17 cellular contexts compared by ENCODE assay signal in the genomic region with DNA sequence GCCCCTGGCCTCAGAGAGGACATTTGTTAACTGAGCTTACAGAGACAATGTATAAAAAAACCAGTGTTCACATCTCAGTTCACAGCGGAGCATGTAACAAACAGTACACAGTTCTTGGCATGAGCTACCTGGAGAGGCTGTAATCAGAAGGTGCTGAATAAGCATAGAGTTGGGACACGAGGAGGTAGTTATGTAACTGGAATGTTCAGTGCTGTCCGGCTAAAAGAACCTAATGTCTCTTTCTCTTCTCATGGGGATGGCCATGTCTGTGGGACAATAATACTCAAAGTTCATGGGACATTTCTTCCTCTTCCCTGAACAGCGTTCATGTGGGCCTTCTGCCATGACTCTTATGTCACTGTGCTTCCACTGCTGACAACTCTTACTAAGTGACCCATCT. TPM values are rescaled to one million over a fixed set of nuclear protein-coding genes. Genes with fewer than 3 reads are reported as not detected.
DNase-seq lines count a peak whose midpoint lies in the region; ATAC-seq and TF ChIP-seq lines count a peak whose summit lies in the region.
"Had no signal": no experiment of that assay in that cellular context is flagged by ENCODE, and none has a peak within 500 bp of the region (broad histone marks: within the 10 kb centered on the region; RNA-seq: fewer than 3 reads in every experiment).

No MANE protein-coding gene starts in this region.

- no peak for TF ChIP-seq CTCF in esophagus muscularis mucosa (IDR thresholded peaks at IDR 0.05)

- DNase-seq in G401 (ENCODE audit: low spot score) (peak; percentile 62), cerebellar cortex (ENCODE audit: low spot score) (peak; percentile 52), left lobe of liver (ENCODE audit: low spot score) (peak; percentile 55), sciatic nerve (ENCODE audit: low spot score) (no peak), NCI-H69 (lab: John Stamatoyannopoulos, UW) (no peak), esophagus muscularis mucosa (ENCODE audit: extremely low spot score) (no peak)
- DNase-seq: DMS 273 treated with DMSO at 0.1 percent for 48 hours, GM23248, MV-4-11, NCI-H1436, NCI-H2029, NCI-H2171, NCI-H446, PC-3 had no signal

- no peak for TF ChIP-seq EP300 in esophagus muscularis mucosa (IDR thresholded peaks at IDR 0.05)

- TF ChIP-seq POLR2A in esophagus muscularis mucosa (IDR thresholded peaks at IDR 0.05; ENCODE audit: low read depth) = no peak

- in situ Hi-C loops in G401 (cut with HindIII; ENCODE audit: low sequenced_read_pairs) = no loop called here

- H3K9me3 ChIP-seq in esophagus muscularis mucosa = no peaks in the 10 kb centered on the region

- 77% methylated on average over 4 of the region's 4 CpGs for WGBS in esophagus muscularis mucosa

- H3K4me1 ChIP-seq in esophagus muscularis mucosa = peaks cover 0 to 12% (median 9%) of the 10 kb centered on the region in 4 donors

- H3K4me3 ChIP-seq in esophagus muscularis mucosa = no peak overlapping the region
- H3K4me3 ChIP-seq: GM23248 had no signal

- intact Hi-C loops in sciatic nerve (cut with DNase I) = no loop called here
- intact Hi-C loops in esophagus muscularis mucosa (cut with DNase I) = no loop called here

- peaks cover 14 to 87% (median 67%) of the 10 kb centered on the region in 4 donors for H3K36me3 ChIP-seq in esophagus muscularis mucosa

- peak overlapping the region in 2 of 4 donors; percentile 10 to 24 for H3K27ac ChIP-seq in esophagus muscularis mucosa (replicated peaks in 1 of 4)
- H3K27ac ChIP-seq: GM23248, HL-60 had no signal

- peak; percentile 98 for ATAC-seq in left lobe of liver
- peak; percentile 60 for ATAC-seq in sciatic nerve
- ATAC-seq in GM18520 (IDR thresholded peaks at IDR 0.05; ENCODE audit: unreplicated experiment) = no peak
- ATAC-seq: HCT116, PC-3 had no signal

- no peaks in the 10 kb centered on the region for H3K27me3 ChIP-seq in esophagus muscularis mucosa

RNA-seq across cellular contexts. Expression of gene STX12, which starts 17.2 kb away (rescaled TPM):
- 13.3 and 18.6 TPM in 2 replicates for total RNA-seq in G401 (2014; rRNA removed; shearing (Covaris generic))
- total RNA-seq in left lobe of liver = 14.4 TPM
- 72.2 TPM for total RNA-seq in sciatic nerve
- total RNA-seq in esophagus muscularis mucosa = 10 to 100 TPM; 44.0 to 76.7 (median 56.1) TPM

RNA-seq across cellular contexts. Expression of gene FAM76A, which starts 30.1 kb away (rescaled TPM):
- 13.6 and 32.1 TPM in 2 replicates for total RNA-seq in G401 (2014; rRNA removed; shearing (Covaris generic))
- total RNA-seq in left lobe of liver = 4.4 TPM
- 18.3 TPM for total RNA-seq in sciatic nerve
- 10 to 100 TPM; 15.6 to 17.4 (median 16.6) TPM for total RNA-seq in esophagus muscularis mucosa

Comparison
In these comparisons a context has a peak if more than half of its experiments do, and no peak if none do; other contexts are left out.
1. DNase-seq: peak in G401 (single experiment), cerebellar cortex (single experiment) and left lobe of liver (single experiment); none in sciatic nerve (single experiment), NCI-H69 (single experiment) and esophagus muscularis mucosa (single experiment).